Comparison of ENCODE assay signal across 17 cellular contexts in genomic region chr22:21780259-21780658, GRCh38. TPM values are rescaled to one million over a fixed set of nuclear protein-coding genes. Genes with fewer than 3 reads are reported as not detected.
A peak's percentile ranks its signal among the peaks of the same experiment; 100 is the strongest.
DNase-seq lines count a peak whose midpoint lies in the region; ATAC-seq and TF ChIP-seq lines count a peak whose summit lies in the region.
"Had no signal": no experiment of that assay in that cellular context is flagged by ENCODE, and none has a peak within 500 bp of the region (broad histone marks: within the 10 kb centered on the region; RNA-seq: fewer than 3 reads in every experiment).

No MANE protein-coding gene starts in this region.

- 0 out of 2 replicates have a peak overlapping the region, but pooled peaks have one; percentile 39 for H3K27ac ChIP-seq in GM23338 (ENCODE audit: low read depth)

- H3K27me3 Mint-ChIP-seq in GM23338 (ENCODE audit: insufficient read depth, low read depth, poor library complexity): peaks cover 4% of the 10 kb centered on the region
- H3K27me3 Mint-ChIP-seq in brain: no peaks in the 10 kb centered on the region
- no peaks in the 10 kb centered on the region for H3K27me3 Mint-ChIP-seq in progenitor cell of endocrine pancreas
- H3K27me3 Mint-ChIP-seq: CD4-positive, alpha-beta memory T cell; IgD-negative memory B cell had no signal

- no peaks in the 10 kb centered on the region; the same call in 1 of the 2 replicates for H3K79me2 ChIP-seq in GM23338 (replicated peaks; ENCODE audit: insufficient read depth)

- H3K4me1 Mint-ChIP-seq in GM23338 (no peaks in the 10 kb centered on the region), brain (peaks cover 19% of the 10 kb centered on the region), progenitor cell of endocrine pancreas (ENCODE audit: low read depth) (no peaks in the 10 kb centered on the region)

- no peaks in the 10 kb centered on the region for H3K4me1 ChIP-seq in GM23338 (ENCODE audit: insufficient read depth)

- H3K9me3 Mint-ChIP-seq in GM23338 (no peaks in the 10 kb centered on the region), brain (no peaks in the 10 kb centered on the region), progenitor cell of endocrine pancreas (ENCODE audit: low read depth) (no peaks in the 10 kb centered on the region)
- H3K9me3 Mint-ChIP-seq: CD4-positive, alpha-beta memory T cell; IgD-negative memory B cell had no signal

- H3K4me3 Mint-ChIP-seq in GM23338 (no peak overlapping the region), brain (peak overlapping the region in 1 of 5 experiments; percentile 72), progenitor cell of endocrine pancreas (ENCODE audit: low read depth) (no peak overlapping the region)
- H3K4me3 Mint-ChIP-seq: CD4-positive, alpha-beta memory T cell; IgD-negative memory B cell had no signal

- H4K20me1 ChIP-seq in GM23338 (replicated peaks; ENCODE audit: insufficient read depth): peaks cover 19% of the 10 kb centered on the region

- no peak overlapping the region for H3K27ac Mint-ChIP-seq in GM23338
- H3K27ac Mint-ChIP-seq in brain: peak overlapping the region in 4 of 5 experiments; percentile 34 to 91 (median 52)
- H3K27ac Mint-ChIP-seq in progenitor cell of endocrine pancreas: no peak overlapping the region

- no peak overlapping the region for H3K4me3 ChIP-seq in GM23338

- no peaks in the 10 kb centered on the region for H3K27me3 ChIP-seq in GM23338 (ENCODE audit: insufficient read depth)

- TF ChIP-seq CTCF in GM23338 (conservative IDR thresholded peaks at IDR 0.05; ENCODE audit: low read depth in 2 of 2) (no peak), brain (conservative IDR thresholded peaks at IDR 0.05) (no peak), progenitor cell of endocrine pancreas (IDR thresholded peaks at IDR 0.05; ENCODE audit: unreplicated experiment) (no peak)

- no peak for ATAC-seq in GM23338
- ATAC-seq in GM18858 (IDR thresholded peaks at IDR 0.05; ENCODE audit: unreplicated experiment): no peak
- no peak for ATAC-seq in HG03095 (IDR thresholded peaks at IDR 0.05; ENCODE audit: unreplicated experiment)

- H3F3A ChIP-seq in GM23338 (replicated peaks; ENCODE audit: low read depth): no peaks in the 10 kb centered on the region

- H3K36me3 ChIP-seq in GM23338 (ENCODE audit: insufficient read depth): no peaks in the 10 kb centered on the region

- peak; percentile 28 for DNase-seq in activated CD8-positive, alpha-beta memory T cell treated with anti-CD3 and anti-CD28 coated beads, Interleukin-2, amount 50 U/mL, for 48 hours
- DNase-seq in activated CD8-positive, alpha-beta memory T cell treated with anti-CD3 and anti-CD28 coated beads, Interleukin-2, amount 50 U/mL, for 4 hours: no peak
- DNase-seq in GM23338 (ENCODE audit: low spot score): no peak
- peak; percentile 14 for DNase-seq in stimulated activated CD8-positive, alpha-beta memory T cell treated with anti-CD3 and anti-CD28 coated beads, Interleukin-12 subunit alpha, Interleukin-12 subunit beta, amount 100 ng/mL, for 1 hour (ENCODE audit: low read depth)
- no peak for DNase-seq in progenitor cell of endocrine pancreas (ENCODE audit: low spot score, unreplicated experiment)
- DNase-seq: CD4-positive, alpha-beta memory T cell; DMS 273 treated with DMSO at 0.1 percent for 48 hours; HCEC 1CT; MV-4-11; NCI-H1417 treated with DMSO at 0.1 percent for 48 hours; NCI-H2029; NCI-H2171 treated with DMSO at 0.1 percent for 48 hours; SIG-M5 had no signal

- H3K36me3 Mint-ChIP-seq in GM23338 (ENCODE audit: low read depth): peaks cover 28% of the 10 kb centered on the region
- peaks cover 48% of the 10 kb centered on the region for H3K36me3 Mint-ChIP-seq in brain
- peaks cover 15% of the 10 kb centered on the region for H3K36me3 Mint-ChIP-seq in progenitor cell of endocrine pancreas (ENCODE audit: insufficient read depth)

- H3K4me2 ChIP-seq in GM23338: no peak overlapping the region

- H2AFZ ChIP-seq in GM23338: no peak overlapping the region

- no peaks in the 10 kb centered on the region for H3K9me2 ChIP-seq in GM23338 (ENCODE audit: insufficient read depth)

TF ChIP-seq in GM23338, 12 proteins besides CTCF, POLR2A, EP300 and RAD21:
- TF ChIP-seq REST (IDR thresholded peaks at IDR 0.05; ENCODE audit: unreplicated experiment): no peak
- TF ChIP-seq ETS1 (IDR thresholded peaks at IDR 0.05): no peak

RNA-seq across cellular contexts. Expression of gene YPEL1, which starts 44.7 kb away (rescaled TPM):
- 5.5 and 6.0 TPM in 2 replicates for total RNA-seq in GM23338 (2014; rRNA removed; shearing (Covaris generic))
- 4.4 and 4.9 TPM in 2 replicates for polyA plus RNA-seq in GM23338 (2016; fragmentation: Nextera tagmentation; extraction: Ambion mirVana)
- polyA plus RNA-seq in brain (ENCODE audit: insufficient read depth, low read depth, low replicate concordance): 35.1 TPM
- total RNA-seq in progenitor cell of endocrine pancreas: 24.9 and 30.5 TPM in 2 replicates

Comparison
In these comparisons a context has a peak if more than half of its experiments do, and no peak if none do; other contexts are left out.
1. DNase-seq: peak in activated CD8-positive, alpha-beta memory T cell treated with anti-CD3 and anti-CD28 coated beads, Interleukin-2, amount 50 U/mL, for 48 hours (single experiment) and stimulated activated CD8-positive, alpha-beta memory T cell treated with anti-CD3 and anti-CD28 coated beads, Interleukin-12 subunit alpha, Interleukin-12 subunit beta, amount 100 ng/mL, for 1 hour (single experiment); none in activated CD8-positive, alpha-beta memory T cell treated with anti-CD3 and anti-CD28 coated beads, Interleukin-2, amount 50 U/mL, for 4 hours (single experiment), GM23338 (single experiment) and progenitor cell of endocrine pancreas (single experiment).
2. H3K27ac Mint-ChIP-seq: peak in brain (4 of 5); none in GM23338 (single experiment) and progenitor cell of endocrine pancreas (single experiment).